Comparison of ENCODE assay signal across 7 cellular contexts in genomic region chr3:51099794-51100542, GRCh38.
DNase-seq lines count a peak whose midpoint lies in the region; ATAC-seq and TF ChIP-seq lines count a peak whose summit lies in the region.

No MANE protein-coding gene starts in this region.

- H3K9me3 ChIP-seq in HCT116 (ENCODE audit: control insufficient read depth in 1 of 2, insufficient read depth in 1 of 2, low read depth in 1 of 2, low read length in 2 of 2) (no peaks in the 10 kb centered on the region), Peyer's patch (no peaks in the 10 kb centered on the region), endodermal cell (ENCODE audit: control insufficient read depth, low read length) (no peaks in the 10 kb centered on the region)

- H3K36me3 ChIP-seq in HCT116 (ENCODE audit: control insufficient read depth in 1 of 2, insufficient read depth in 2 of 2, low read length in 2 of 2) (no peaks in the 10 kb centered on the region), Peyer's patch (no peaks in the 10 kb centered on the region), endodermal cell (ENCODE audit: control insufficient read depth, insufficient read depth, low read length) (no peaks in the 10 kb centered on the region)

- no peak overlapping the region for H3K27ac ChIP-seq in HCT116 (ENCODE audit: low read depth, low read length)
- no peak overlapping the region for H3K27ac ChIP-seq in Peyer's patch
- H3K27ac ChIP-seq in endodermal cell (ENCODE audit: low read depth, low read length) = no peak overlapping the region

- H3K27me3 ChIP-seq in HCT116 (ENCODE audit: insufficient read depth, low read length) = no peaks in the 10 kb centered on the region
- no peaks in the 10 kb centered on the region for H3K27me3 ChIP-seq in Peyer's patch
- peaks cover 10% of the 10 kb centered on the region for H3K27me3 ChIP-seq in endodermal cell (ENCODE audit: control insufficient read depth, insufficient read depth, low read length, poor library complexity, severe bottlenecking)

- no peaks in the 10 kb centered on the region for H3K9me2 ChIP-seq in HCT116 (ENCODE audit: insufficient read depth)

- 80 to 88% methylated on average over 1 to 3 of the region's 3 CpGs for WGBS in endodermal cell (ENCODE audit: insufficient coverage in 1 of 2, insufficient read length in 1 of 2), 2 experiments

- peaks cover 29% of the 10 kb centered on the region for H3K4me1 Mint-ChIP-seq in endodermal cell

- H3K4me1 ChIP-seq in HCT116 (ENCODE audit: control insufficient read depth in 1 of 2, insufficient read depth in 2 of 2, low read length in 2 of 2) (no peaks in the 10 kb centered on the region), Peyer's patch (no peaks in the 10 kb centered on the region), endodermal cell (ENCODE audit: control insufficient read depth, insufficient read depth, low read length) (peaks cover 5% of the 10 kb centered on the region)

- peak; percentile 74 to 90 (median 84) for TF ChIP-seq CTCF in HCT116 (IDR thresholded peaks at IDR 0.05 in 2 of 3, conservative IDR thresholded peaks at IDR 0.05 in 1 of 3; ENCODE audit: borderline replicate concordance in 1 of 3, insufficient read depth in 1 of 3, low read depth in 2 of 3, low read length in 2 of 3)
- TF ChIP-seq CTCF in Peyer's patch (IDR thresholded peaks at IDR 0.05) = peak in 5 of 6 experiments; percentile 22 to 49 (median 47)
- TF ChIP-seq CTCF in endodermal cell (conservative IDR thresholded peaks at IDR 0.05) = peak; percentile 91

- H3K4me2 ChIP-seq in HCT116 (ENCODE audit: low read length) = no peak overlapping the region

- DNase-seq in DMS153 treated with DMSO at 0.1 percent for 48 hours (lab: John Stamatoyannopoulos, UW; ENCODE audit: unreplicated experiment) (peak; percentile 8), HCT116 (ENCODE audit: low read depth, low spot score) (peak; percentile 41), Peyer's patch (peak in 1 of 3 donors; percentile 50), endodermal cell (peak; percentile 86), myocyte (ENCODE audit: low read depth) (peak; percentile 74)

- H3K4me3 ChIP-seq in HCT116 (replicated peaks in 1 of 2; ENCODE audit: low read depth in 1 of 2, low read length in 2 of 2) (no peak overlapping the region), Peyer's patch (no peak overlapping the region), endodermal cell (ENCODE audit: low read length) (peak overlapping the region; percentile 45)

- RAD21 ChIA-PET in HCT116 (lab: Charles Lee; ENCODE audit: low non-redundant PET in 1 of 2, low total read pairs in 2 of 2, uncharacterized antibody in 2 of 2, unreplicated experiment in 2 of 2) = interaction anchor here (1.0 to 2.2 kb wide), 3 partner anchors 211 to 272 kb away, joined by 4 to 7 read pairs (median 6); no protein-coding TSS in a partner anchor

- H3K4me3 Mint-ChIP-seq in endodermal cell = no peak overlapping the region

- H4K20me1 ChIP-seq in HCT116 (ENCODE audit: insufficient read depth) = no peaks in the 10 kb centered on the region

- peaks cover 1% of the 10 kb centered on the region for H3K9me3 Mint-ChIP-seq in endodermal cell

- H3K79me2 ChIP-seq in HCT116 (ENCODE audit: insufficient read depth, low read length) = no peaks in the 10 kb centered on the region

- peaks cover 13% of the 10 kb centered on the region for H3K36me3 Mint-ChIP-seq in endodermal cell (ENCODE audit: low read depth)

- intact Hi-C loops in HCT116 (cut with micrococcal nuclease) = loop anchor here (1.0 to 2.0 kb wide), 2 partner anchors 272 to 483 kb away; partner anchors contain the start of gene MAPKAPK3

- ATAC-seq in HCT116 = peak; percentile 98
- ATAC-seq in GM18858 (IDR thresholded peaks at IDR 0.05; ENCODE audit: unreplicated experiment) = no peak
- no peak for ATAC-seq in HG02798 (IDR thresholded peaks at IDR 0.05; ENCODE audit: poor library complexity, unreplicated experiment)

- H3K27me3 Mint-ChIP-seq in endodermal cell (ENCODE audit: insufficient read depth) = peaks cover 31% of the 10 kb centered on the region

- POLR2A ChIA-PET in HCT116 (lab: Charles Lee) = no interaction called here

- peak; percentile 66 for TF ChIP-seq RAD21 in HCT116 (IDR thresholded peaks at IDR 0.05; ENCODE audit: low read depth)

- H3K9ac ChIP-seq in HCT116 (ENCODE audit: low read length) (no peak overlapping the region), endodermal cell (ENCODE audit: extremely low read depth, low read length, poor library complexity, severe bottlenecking) (no peak overlapping the region)

- BruUV-seq in HCT116 (replicated peaks; lab: Mats Ljungman, UMichigan) = no TSS peak

- no peak overlapping the region for H3K27ac Mint-ChIP-seq in endodermal cell

- no peak overlapping the region for H2AFZ ChIP-seq in HCT116 (ENCODE audit: low read depth, low read length, poor library complexity, severe bottlenecking)

- CTCF ChIA-PET in HCT116 (lab: Charles Lee) = interaction anchor here (0.6 to 2.9 kb wide), 20 partner anchors 9 to 483 kb away, joined by 3 to 46 read pairs (median 4); partner anchors contain the start of genes DOCK3, MANF and MAPKAPK3

- TF ChIP-seq POLR2A in HCT116 (IDR thresholded peaks at IDR 0.05; ENCODE audit: borderline replicate concordance, extremely low read depth, insufficient read depth, insufficient read length) (no peak), Peyer's patch (IDR thresholded peaks at IDR 0.05) (no peak)

TF ChIP-seq in HCT116, 20 proteins besides CTCF, POLR2A, EP300 and RAD21:
- TF ChIP-seq JUND (IDR thresholded peaks at IDR 0.05) (no peak), YY1 (IDR thresholded peaks at IDR 0.05; ENCODE audit: extremely low read depth, insufficient replicate concordance, low read depth, low read length) (peak; percentile 80)
TF ChIP-seq in HCT116: peak in this region for 1.
